ENCODE assay signal across 8 cellular contexts in genomic region chr22:38802671-38803121, GRCh38. TPM values are rescaled to one million over a fixed set of nuclear protein-coding genes. Genes with fewer than 3 reads are reported as not detected.
DNase-seq lines count a peak whose midpoint lies in the region; ATAC-seq and TF ChIP-seq lines count a peak whose summit lies in the region.

No MANE protein-coding gene starts in this region.

- peaks cover 8% of the 10 kb centered on the region; the same call in 2 of the 3 replicates for H3K36me3 Mint-ChIP-seq in GM23338 (ENCODE audit: low read depth)

- TF ChIP-seq CTCF in GM23338 (conservative IDR thresholded peaks at IDR 0.05; ENCODE audit: low read depth in 2 of 2), result no peak

- peaks cover 4% of the 10 kb centered on the region; the same call in 1 of the 2 replicates for H3K9me2 ChIP-seq in GM23338 (ENCODE audit: insufficient read depth)

- TF ChIP-seq POLR2A in erythroblast (IDR thresholded peaks at IDR 0.05; ENCODE audit: low read length), result no peak

- peak; percentile 70 for DNase-seq in GM23338 (ENCODE audit: low spot score)
- DNase-seq in RKO (ENCODE audit: low spot score), result peak; percentile 63
- peak; percentile 35 for DNase-seq in foreskin melanocyte
- peak; percentile 100 for DNase-seq in renal cortical epithelial cell (ENCODE audit: low read depth)
- DNase-seq in ecto neural progenitor cell (ENCODE audit: low spot score), result no peak
- no peak for DNase-seq in erythroblast (lab: John Stamatoyannopoulos, UW)

- H3K27ac ChIP-seq in GM23338 (ENCODE audit: low read depth), result no peak overlapping the region

- H3K4me3 Mint-ChIP-seq in GM23338, result peak overlapping the region; percentile 78; the same call in 2 of the 3 replicates

- H3K9me3 Mint-ChIP-seq in GM23338, result peaks cover 8% of the 10 kb centered on the region; the same call in 2 of the 3 replicates

- peak overlapping the region; percentile 76 for H3K4me2 ChIP-seq in GM23338

- peaks cover 3% of the 10 kb centered on the region for H3K4me1 Mint-ChIP-seq in GM23338

- H3K79me2 ChIP-seq in GM23338 (replicated peaks; ENCODE audit: insufficient read depth), result no peaks in the 10 kb centered on the region

- H4K20me1 ChIP-seq in GM23338 (replicated peaks; ENCODE audit: insufficient read depth), result no peaks in the 10 kb centered on the region

- no peak overlapping the region for H3K27ac Mint-ChIP-seq in GM23338

- H3K36me3 ChIP-seq in GM23338 (ENCODE audit: insufficient read depth), result no peaks in the 10 kb centered on the region

- ATAC-seq in GM23338, result peak; percentile 89
- ATAC-seq in HG03095 (IDR thresholded peaks at IDR 0.05; ENCODE audit: unreplicated experiment), result no peak
- no peak for ATAC-seq in HG02938 (IDR thresholded peaks at IDR 0.05; ENCODE audit: unreplicated experiment)

- peak overlapping the region; percentile 98 for H2AFZ ChIP-seq in GM23338

- H3K27me3 ChIP-seq in GM23338 (ENCODE audit: insufficient read depth), result peaks cover 9% of the 10 kb centered on the region; the same call in 1 of the 2 replicates

- peaks cover 8% of the 10 kb centered on the region; the same call in 1 of the 2 replicates for H3K4me1 ChIP-seq in GM23338 (ENCODE audit: insufficient read depth)

- peaks cover 11% of the 10 kb centered on the region for H3K27me3 Mint-ChIP-seq in GM23338 (ENCODE audit: insufficient read depth, low read depth, poor library complexity)

- peak overlapping the region; percentile 49 for H3K4me3 ChIP-seq in GM23338

- peaks cover 4% of the 10 kb centered on the region; the same call in 1 of the 2 replicates for H3F3A ChIP-seq in GM23338 (replicated peaks; ENCODE audit: low read depth)

TF ChIP-seq in GM23338, 12 proteins besides CTCF, POLR2A, EP300 and RAD21 (continues in another document):
- TF ChIP-seq EZH2phosphoT487 (IDR thresholded peaks at IDR 0.05; ENCODE audit: unreplicated experiment), result no peak
- TF ChIP-seq EZH2 (IDR thresholded peaks at IDR 0.05; ENCODE audit: low read depth, unreplicated experiment), result no peak
- no peak for TF ChIP-seq ZNF114 (CRISPR knock-in tag; IDR thresholded peaks at IDR 0.05)
- no peak for TF ChIP-seq POLR2AphosphoS5 (IDR thresholded peaks at IDR 0.05; ENCODE audit: low read depth)
- TF ChIP-seq REST (IDR thresholded peaks at IDR 0.05; ENCODE audit: unreplicated experiment), result no peak
- TF ChIP-seq STAT1 (IDR thresholded peaks at IDR 0.05; ENCODE audit: unreplicated experiment), result no peak
- TF ChIP-seq CREB1 (CRISPR knock-in tag; IDR thresholded peaks at IDR 0.05; ENCODE audit: low read depth), result no peak
- TF ChIP-seq ZNF331 (CRISPR knock-in tag; IDR thresholded peaks at IDR 0.05; ENCODE audit: low read depth), result no peak
- no peak for TF ChIP-seq ZNF462 (CRISPR knock-in tag; IDR thresholded peaks at IDR 0.05)
- TF ChIP-seq ETS1 (IDR thresholded peaks at IDR 0.05), result no peak

RNA-seq across cellular contexts. Expression of gene DNAL4, which starts 8.8 kb away (rescaled TPM):
- total RNA-seq in GM23338 (2014; rRNA removed; shearing (Covaris generic)), result 10.0 and 11.3 TPM in 2 replicates
- polyA plus RNA-seq in GM23338 (2016; fragmentation: Nextera tagmentation; extraction: Ambion mirVana), result 8.7 and 9.3 TPM in 2 replicates
- total RNA-seq in renal cortical epithelial cell, result 18.2 and 33.5 TPM in 2 replicates

RNA-seq across cellular contexts. Expression of gene NPTXR, which starts 41.1 kb away (rescaled TPM):
- total RNA-seq in GM23338 (2014; rRNA removed; shearing (Covaris generic)), result 9.3 and 13.4 TPM in 2 replicates
- 0.75 and 0.89 TPM in 2 replicates for polyA plus RNA-seq in GM23338 (2016; fragmentation: Nextera tagmentation; extraction: Ambion mirVana)
- 0.87 and 24.7 TPM in 2 replicates for total RNA-seq in renal cortical epithelial cell

RNA-seq across cellular contexts. Expression of gene SUN2, which starts 46.9 kb away (rescaled TPM):
- 12.6 and 17.6 TPM in 2 replicates for total RNA-seq in GM23338 (2014; rRNA removed; shearing (Covaris generic))
- 7.2 and 8.2 TPM in 2 replicates for polyA plus RNA-seq in GM23338 (2016; fragmentation: Nextera tagmentation; extraction: Ambion mirVana)
- total RNA-seq in renal cortical epithelial cell, result 101 and 117 TPM in 2 replicates

Comparison
In these comparisons a context has a peak if more than half of its experiments do, and no peak if none do; other contexts are left out.
1. DNase-seq: peak in GM23338 (single experiment), RKO (single experiment), foreskin melanocyte (single experiment) and renal cortical epithelial cell (single experiment); none in ecto neural progenitor cell (single experiment) and erythroblast (0 of 2).